ENCODE assay signal across 17 cellular contexts in genomic region chr15:65233651-65234050, GRCh38. TPM values are rescaled to one million over a fixed set of nuclear protein-coding genes. Genes with fewer than 3 reads are reported as not detected.
DNase-seq lines count a peak whose midpoint lies in the region; ATAC-seq, FAIRE-seq and TF ChIP-seq lines count a peak whose summit lies in the region.
"Had no signal": no experiment of that assay in that cellular context is flagged by ENCODE, and none has a peak within 500 bp of the region (broad histone marks: within the 10 kb centered on the region; RNA-seq: fewer than 3 reads in every experiment).

No MANE protein-coding gene starts in this region.

- peaks cover 4% of the 10 kb centered on the region for H3K36me3 Mint-ChIP-seq in T-cell
- peaks cover 0 to 1% of the 10 kb centered on the region in 2 donors for H3K36me3 Mint-ChIP-seq in stimulated activated naive B cell treated with anti-CD40 and anti-IgM and Interleukin-4, amounts not matched to agents 10 μg/mL and 1 μg/mL and 100 μg/mL, for 72 hours
- H3K36me3 Mint-ChIP-seq: CD14-positive monocyte; CD4-positive, alpha-beta memory T cell had no signal

- H3K4me1 ChIP-seq in left ventricle myocardium inferior (no peaks in the 10 kb centered on the region), heart left ventricle (peaks cover 0 to 2% (median 0%) of the 10 kb centered on the region in 12 donors), K562 (replicated peaks in 1 of 2; ENCODE audit: control insufficient read depth in 2 of 2, insufficient read depth in 2 of 2, low read length in 2 of 2) (peaks cover 3 to 13% of the 10 kb centered on the region in 2 experiments; a peak in 4 of 5 replicates), vagina (no peaks in the 10 kb centered on the region)

- DNase-seq in left ventricle myocardium inferior (no peak), heart left ventricle (no peak), K562 (ENCODE audit: extremely low read depth in 1 of 4, low spot score in 3 of 4) (no peak), fibroblast of mammary gland (ENCODE audit: low read depth) (peak; percentile 19), vagina (ENCODE audit: extremely low spot score in 2 of 2) (no peak), T-cell (no peak)
- DNase-seq in stimulated activated naive B cell treated with anti-CD40 and anti-IgM and Interleukin-4, amounts not matched to agents 10 μg/mL and 1 μg/mL and 100 μg/mL, for 72 hours, result no peak
- DNase-seq: CD4-positive, alpha-beta memory T cell; DMS79 treated with DMSO at 0.1 percent for 48 hours; GF-D8 had no signal

- no peak overlapping the region for H3K27ac Mint-ChIP-seq in T-cell
- no peak overlapping the region for H3K27ac Mint-ChIP-seq in stimulated activated naive B cell treated with anti-CD40 and anti-IgM and Interleukin-4, amounts not matched to agents 10 μg/mL and 1 μg/mL and 100 μg/mL, for 72 hours
- H3K27ac Mint-ChIP-seq: CD14-positive monocyte; CD4-positive, alpha-beta memory T cell; IgD-negative memory B cell had no signal

- H3K9me3 ChIP-seq in left ventricle myocardium inferior (replicated peaks) (no peaks in the 10 kb centered on the region), heart left ventricle (no peaks in the 10 kb centered on the region), K562 (replicated peaks; ENCODE audit: control insufficient read depth, insufficient read depth, low read depth, low read length) (no peaks in the 10 kb centered on the region), vagina (no peaks in the 10 kb centered on the region)
- H3K9me3 ChIP-seq: BLaER1, HAP-1 had no signal

- FAIRE-seq in K562 (lab: Jason Lieb, UNC), result no peak

- TF ChIP-seq RAD21 in K562 (CRISPR knock-in tag; conservative IDR thresholded peaks at IDR 0.05 in 1 of 2, IDR thresholded peaks at IDR 0.05 in 1 of 2), result no peak

- ATAC-seq in heart left ventricle, result no peak
- ATAC-seq in K562, result no peak
- no peak for ATAC-seq in T-cell (replicated peaks in 1 of 4)
- ATAC-seq in HG03039 (IDR thresholded peaks at IDR 0.05; ENCODE audit: unreplicated experiment), result no peak
- no peak for ATAC-seq in stimulated activated naive B cell treated with anti-CD40 and anti-IgM and Interleukin-4, amounts not matched to agents 10 μg/mL and 1 μg/mL and 100 μg/mL, for 72 hours (replicated peaks)

- no peak for TF ChIP-seq EP300 in K562 (IDR thresholded peaks at IDR 0.05; ENCODE audit: low read length)

- CTCF ChIA-PET in K562 (lab: Yijun Ruan, JAX; ENCODE audit: low intra/inter-chr PET ratio) (no interaction called here), T-cell (lab: Charles Lee) (no interaction called here)

- no peaks in the 10 kb centered on the region for H3K9me1 ChIP-seq in K562 (ENCODE audit: control insufficient read depth, insufficient read depth, low read length)

- in situ Hi-C loops in K562 (cut with MboI), result no loop called here

- H3K79me2 ChIP-seq in K562 (ENCODE audit: control insufficient read depth, insufficient read depth, low read length), result no peaks in the 10 kb centered on the region

- no peaks in the 10 kb centered on the region for H4K20me1 ChIP-seq in K562 (replicated peaks; ENCODE audit: control insufficient read depth, insufficient read depth, low read length)
- H4K20me1 ChIP-seq: BLaER1 had no signal

- WGBS in heart left ventricle, 4 donors, result 79 to 83% (median 81%) methylated on average over 5 of the region's 5 CpGs
- WGBS in K562 (ENCODE audit: insufficient coverage, low coverage, missing lambda C conversion rate), result 58% methylated on average over 5 of the region's 5 CpGs

- BruUV-seq in K562 (replicated peaks; lab: Mats Ljungman, UMichigan), result no TSS peak

- intact Hi-C loops in left ventricle myocardium inferior (cut with micrococcal nuclease) (no loop called here), heart left ventricle (cut with DNase I) (no loop called here), K562 (cut with micrococcal nuclease) (no loop called here), vagina (cut with DNase I) (no loop called here)

- H3K4me3 ChIP-seq in left ventricle myocardium inferior (no peak overlapping the region), heart left ventricle (no peak overlapping the region), K562 (no peak overlapping the region), fibroblast of mammary gland (ENCODE audit: control insufficient read depth, low read depth, low read length) (no peak overlapping the region), vagina (no peak overlapping the region)
- H3K4me3 ChIP-seq: BLaER1, HAP-1 had no signal

- no peaks in the 10 kb centered on the region for H3K27me3 ChIP-seq in left ventricle myocardium inferior (ENCODE audit: low read depth)
- H3K27me3 ChIP-seq in heart left ventricle, result no peaks in the 10 kb centered on the region
- no peaks in the 10 kb centered on the region for H3K27me3 ChIP-seq in K562 (ENCODE audit: control insufficient read depth in 2 of 2, insufficient read depth in 2 of 2, low read length in 2 of 2)
- H3K27me3 ChIP-seq in vagina, result no peaks in the 10 kb centered on the region
- H3K27me3 ChIP-seq: BLaER1 had no signal

- no peak overlapping the region for H3K4me2 ChIP-seq in K562 (ENCODE audit: insufficient read depth, low read length)
- H3K4me2 ChIP-seq: BLaER1 had no signal

- POLR2A ChIA-PET in K562 (lab: Yijun Ruan, JAX) (interaction anchor here (1.0 to 1.1 kb wide), 3 partner anchors 12 to 64 kb away, joined by 4 read pairs; no protein-coding TSS in a partner anchor), T-cell (lab: Charles Lee) (no interaction called here)

- H3K27ac ChIP-seq in left ventricle myocardium inferior (replicated peaks) (peak overlapping the region; percentile 19), heart left ventricle (no peak overlapping the region), K562 (ENCODE audit: extremely low read depth, low read depth, low read length) (no peak overlapping the region), vagina (peak overlapping the region; percentile 42)
- H3K27ac ChIP-seq: 22Rv1, BLaER1, HL-60 had no signal

- H3K4me1 Mint-ChIP-seq in T-cell, result no peaks in the 10 kb centered on the region
- peaks cover 0 to 5% of the 10 kb centered on the region in 2 donors for H3K4me1 Mint-ChIP-seq in stimulated activated naive B cell treated with anti-CD40 and anti-IgM and Interleukin-4, amounts not matched to agents 10 μg/mL and 1 μg/mL and 100 μg/mL, for 72 hours
- H3K4me1 Mint-ChIP-seq: CD4-positive, alpha-beta memory T cell; IgD-negative memory B cell had no signal

- no peaks in the 10 kb centered on the region for H3K9me3 Mint-ChIP-seq in T-cell
- peaks cover 0 to 1% of the 10 kb centered on the region in 2 donors for H3K9me3 Mint-ChIP-seq in stimulated activated naive B cell treated with anti-CD40 and anti-IgM and Interleukin-4, amounts not matched to agents 10 μg/mL and 1 μg/mL and 100 μg/mL, for 72 hours
- H3K9me3 Mint-ChIP-seq: CD14-positive monocyte, IgD-negative memory B cell had no signal

- no peak overlapping the region for H3K9ac ChIP-seq in K562 (ENCODE audit: insufficient read depth in 1 of 2, low read depth in 2 of 2, low read length in 2 of 2)
- H3K9ac ChIP-seq: BLaER1 had no signal

- TF ChIP-seq POLR2A in heart left ventricle (IDR thresholded peaks at IDR 0.05) (no peak), K562 (conservative IDR thresholded peaks at IDR 0.05) (no peak), vagina (IDR thresholded peaks at IDR 0.05) (no peak)

- H3K4me3 Mint-ChIP-seq in T-cell, result no peak overlapping the region
- H3K4me3 Mint-ChIP-seq in stimulated activated naive B cell treated with anti-CD40 and anti-IgM and Interleukin-4, amounts not matched to agents 10 μg/mL and 1 μg/mL and 100 μg/mL, for 72 hours, result no peak overlapping the region
- H3K4me3 Mint-ChIP-seq: CD14-positive monocyte; CD4-positive, alpha-beta memory T cell; IgD-negative memory B cell had no signal

- H3K36me3 ChIP-seq in left ventricle myocardium inferior (no peaks in the 10 kb centered on the region), heart left ventricle (no peaks in the 10 kb centered on the region), K562 (ENCODE audit: control insufficient read depth, insufficient read depth, low read length) (no peaks in the 10 kb centered on the region), vagina (no peaks in the 10 kb centered on the region)
- H3K36me3 ChIP-seq: BLaER1, HAP-1 had no signal

- TF ChIP-seq CTCF in left ventricle myocardium inferior (IDR thresholded peaks at IDR 0.05; ENCODE audit: borderline replicate concordance) (no peak), heart left ventricle (IDR thresholded peaks at IDR 0.05) (no peak), K562 (IDR thresholded peaks at IDR 0.05 in 2 of 3, conservative IDR thresholded peaks at IDR 0.05 in 1 of 3; ENCODE audit: insufficient read depth in 2 of 3, low read depth in 1 of 3, low read length in 3 of 3) (no peak), fibroblast of mammary gland (conservative IDR thresholded peaks at IDR 0.05; ENCODE audit: control insufficient read depth, insufficient read depth, low read depth, low read length) (no peak), vagina (IDR thresholded peaks at IDR 0.05) (no peak)

- H3K27me3 Mint-ChIP-seq in T-cell, result no peaks in the 10 kb centered on the region
- H3K27me3 Mint-ChIP-seq in stimulated activated naive B cell treated with anti-CD40 and anti-IgM and Interleukin-4, amounts not matched to agents 10 μg/mL and 1 μg/mL and 100 μg/mL, for 72 hours, result no peaks in the 10 kb centered on the region
- H3K27me3 Mint-ChIP-seq: CD4-positive, alpha-beta memory T cell; IgD-negative memory B cell had no signal

- H2AFZ ChIP-seq in K562 (ENCODE audit: low read depth, low read length), result no peak overlapping the region

RNA-seq across cellular contexts. Expression of gene CILP, which starts 22.4 kb away (rescaled TPM):
- total RNA-seq in left ventricle myocardium inferior, result 7.3 TPM
- total RNA-seq in heart left ventricle, result 10 to 100 TPM in 6 of 9 donors, 1 to 10 TPM in 3; 6.2 to 58.5 (median 12.3) TPM
- polyA plus RNA-seq in heart left ventricle, result 10 to 100 TPM in 1 of 2 donors, under 1 TPM in 1; 0.76 to 12.0 TPM
- 0.07 TPM in 1 of 2 replicates, not detected in the other for total RNA-seq in K562 (2011; cell fraction: chromatin; rRNA removed; ENCODE audit: low replicate concordance)
- total RNA-seq in K562 (2011; cell fraction: nucleolus; rRNA removed), result 0.13 and 0.17 TPM in 2 replicates
- total RNA-seq in K562 (2011; cell fraction: nucleoplasm; rRNA removed), result 0.15 TPM in 1 of 2 replicates, not detected in the other
- 0.04 TPM in 1 of 2 replicates, not detected in the other for total RNA-seq in K562 (2014; rRNA removed)
- not detected in 2 replicates for total RNA-seq in K562 (2014; rRNA removed; fragmentation: Illumina TruSeq; extraction: Trizol)
- total RNA-seq in K562 (2015; rRNA removed; fragmentation: Illumina TruSeq; extraction: Trizol), result not detected in 2 replicates
- total RNA-seq in K562 (2021), result not detected in 2 replicates
- 0.03 and 0.05 TPM in 2 replicates for polyA plus RNA-seq in K562 (2011; rRNA removed)
- 0.01 TPM in 2 replicates for polyA plus RNA-seq in K562 (2011; cell fraction: cytosol; rRNA removed)
- polyA plus RNA-seq in K562 (2011; cell fraction: nucleus; rRNA removed), result 0.03 and 0.06 TPM in 2 replicates
- 0.35 and 0.60 TPM in 2 replicates for polyA plus RNA-seq in K562 (2012)
- not detected in 2 replicates for polyA plus RNA-seq in K562 (2014; fragmentation: Illumina TruSeq; extraction: Trizol)
- polyA plus RNA-seq in K562 (2014; fragmentation: Nextera tagmentation; extraction: Ambion mirVana), result not detected
- not detected in 2 replicates for polyA plus RNA-seq in K562 (2014; rRNA removed)
- polyA minus RNA-seq in K562 (2011; rRNA and poly(A)+ RNA removed), result 0.06 TPM in 1 of 2 replicates, not detected in the other
- polyA minus RNA-seq in K562 (2011; cell fraction: cytosol; rRNA and poly(A)+ RNA removed), result not detected in 2 replicates
- polyA minus RNA-seq in K562 (2011; cell fraction: nucleus; rRNA and poly(A)+ RNA removed), result under 0.01 TPM in 1 of 2 replicates, not detected in the other
- 129 TPM for total RNA-seq in vagina
- under 1 TPM; 0.16 to 0.67 (median 0.36) TPM for total RNA-seq in T-cell
- polyA plus RNA-seq: CD14-positive monocyte; CD4-positive, alpha-beta memory T cell; IgD-negative memory B cell had no signal

RNA-seq across cellular contexts. Expression of gene CLPX, which starts 48.5 kb away (rescaled TPM):
- 52.5 TPM for total RNA-seq in left ventricle myocardium inferior
- 10 to 100 TPM; 43.8 to 64.8 (median 57.2) TPM for total RNA-seq in heart left ventricle
- 10 to 100 TPM; 11.2 to 29.2 TPM for polyA plus RNA-seq in heart left ventricle
- 33.8 and 107 TPM in 2 replicates for total RNA-seq in K562 (2011; cell fraction: chromatin; rRNA removed; ENCODE audit: low replicate concordance)
- total RNA-seq in K562 (2011; cell fraction: nucleolus; rRNA removed), result 18.4 and 18.7 TPM in 2 replicates
- total RNA-seq in K562 (2011; cell fraction: nucleoplasm; rRNA removed), result 32.0 and 40.7 TPM in 2 replicates
- 37.0 and 39.6 TPM in 2 replicates for total RNA-seq in K562 (2014; rRNA removed)
- 50.9 and 55.9 TPM in 2 replicates for total RNA-seq in K562 (2014; rRNA removed; fragmentation: Illumina TruSeq; extraction: Trizol)
- 51.3 and 52.1 TPM in 2 replicates for total RNA-seq in K562 (2015; rRNA removed; fragmentation: Illumina TruSeq; extraction: Trizol)
- 61.5 and 67.1 TPM in 2 replicates for total RNA-seq in K562 (2021)
- polyA plus RNA-seq in K562 (2011; rRNA removed), result 50.2 and 79.0 TPM in 2 replicates
- 16.6 and 19.7 TPM in 2 replicates for polyA plus RNA-seq in K562 (2011; cell fraction: cytosol; rRNA removed)
- 19.1 and 28.2 TPM in 2 replicates for polyA plus RNA-seq in K562 (2011; cell fraction: nucleus; rRNA removed)
- polyA plus RNA-seq in K562 (2012), result 30.9 and 45.6 TPM in 2 replicates
- 54.6 and 63.1 TPM in 2 replicates for polyA plus RNA-seq in K562 (2014; fragmentation: Illumina TruSeq; extraction: Trizol)
- 10 to 100 TPM; 11.2 to 13.4 TPM for polyA plus RNA-seq in K562 (2014; fragmentation: Nextera tagmentation; extraction: Ambion mirVana)
- polyA plus RNA-seq in K562 (2014; rRNA removed), result 66.6 and 83.3 TPM in 2 replicates
- 132 and 144 TPM in 2 replicates for polyA minus RNA-seq in K562 (2011; rRNA and poly(A)+ RNA removed)
- 29.6 and 38.5 TPM in 2 replicates for polyA minus RNA-seq in K562 (2011; cell fraction: cytosol; rRNA and poly(A)+ RNA removed)
- 25.8 and 40.2 TPM in 2 replicates for polyA minus RNA-seq in K562 (2011; cell fraction: nucleus; rRNA and poly(A)+ RNA removed)
- total RNA-seq in vagina, result 46.4 TPM
- 10 to 100 TPM; 32.6 to 54.4 (median 51.1) TPM for total RNA-seq in T-cell

RNA-seq across cellular contexts. Expression of gene PARP16, which starts 53.0 kb away (rescaled TPM):
- total RNA-seq in left ventricle myocardium inferior (4.6 TPM), heart left ventricle (1 to 10 TPM; 2.7 to 7.0 (median 4.8) TPM), K562 (2014; rRNA removed) (5.1 and 6.7 TPM in 2 replicates), K562 (2014; rRNA removed; fragmentation: Illumina TruSeq; extraction: Trizol) (6.4 and 7.0 TPM in 2 replicates), K562 (2015; rRNA removed; fragmentation: Illumina TruSeq; extraction: Trizol) (5.8 and 6.3 TPM in 2 replicates), K562 (2021) (7.6 TPM in 2 replicates), vagina (12.8 TPM), T-cell (10 to 100 TPM; 16.2 to 23.3 (median 18.5) TPM)
- polyA plus RNA-seq in heart left ventricle (1 to 10 TPM; 3.0 to 4.8 TPM), K562 (2011; rRNA removed) (7.5 and 10.3 TPM in 2 replicates), K562 (2014; fragmentation: Illumina TruSeq; extraction: Trizol) (8.2 and 9.9 TPM in 2 replicates), K562 (2014; fragmentation: Nextera tagmentation; extraction: Ambion mirVana) (1 to 10 TPM; 3.0 to 5.6 TPM), K562 (2014; rRNA removed) (5.8 and 7.8 TPM in 2 replicates)
- total RNA-seq in K562 (2011; cell fraction: chromatin; rRNA removed; ENCODE audit: low replicate concordance), result 3.3 and 4.7 TPM in 2 replicates
- total RNA-seq in K562 (2011; cell fraction: nucleolus; rRNA removed), result 3.4 and 3.7 TPM in 2 replicates
- total RNA-seq in K562 (2011; cell fraction: nucleoplasm; rRNA removed), result 5.7 and 9.5 TPM in 2 replicates
- 8.2 and 9.6 TPM in 2 replicates for polyA plus RNA-seq in K562 (2011; cell fraction: cytosol; rRNA removed)
- polyA plus RNA-seq in K562 (2011; cell fraction: nucleus; rRNA removed), result 6.6 and 10.2 TPM in 2 replicates
- polyA plus RNA-seq in K562 (2012), result 6.6 and 14.9 TPM in 2 replicates
- 5.6 and 6.8 TPM in 2 replicates for polyA minus RNA-seq in K562 (2011; rRNA and poly(A)+ RNA removed)
- 3.6 and 4.6 TPM in 2 replicates for polyA minus RNA-seq in K562 (2011; cell fraction: cytosol; rRNA and poly(A)+ RNA removed)
- polyA minus RNA-seq in K562 (2011; cell fraction: nucleus; rRNA and poly(A)+ RNA removed), result 1.3 and 3.4 TPM in 2 replicates

Comparison
In these comparisons a context has a peak if more than half of its experiments do, and no peak if none do; other contexts are left out.
1. H3K27ac ChIP-seq: peak in left ventricle myocardium inferior (single experiment) and vagina (single experiment); none in heart left ventricle (0 of 12) and K562 (single experiment).